Comparison of ENCODE assay signal across 7 cellular contexts in the genomic region with DNA sequence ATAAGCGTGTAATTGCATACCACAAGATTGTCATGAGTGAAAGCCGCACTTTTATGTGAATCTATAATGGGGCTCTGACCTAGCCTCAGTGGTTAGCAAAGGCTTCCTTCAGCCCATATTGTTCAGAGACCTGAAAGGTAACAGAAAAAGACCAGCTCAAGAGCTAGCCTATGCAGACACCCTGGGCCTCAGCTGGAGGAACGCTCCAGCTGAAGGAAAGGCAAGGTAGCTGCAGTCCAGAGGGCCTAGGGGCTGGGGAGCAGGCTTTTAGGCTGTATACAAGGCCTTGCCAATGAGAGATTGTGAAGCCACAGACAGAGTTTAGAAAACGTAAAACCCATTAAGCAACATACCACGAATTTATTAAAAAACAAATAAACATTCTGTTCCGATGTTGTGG.
"Had no signal": no experiment of that assay in that cellular context is flagged by ENCODE, and none has a peak within 500 bp of the region (broad histone marks: within the 10 kb centered on the region; RNA-seq: fewer than 3 reads in every experiment).

No MANE protein-coding gene starts in this region.

- H3K27ac ChIP-seq: GM23248, HL-60 had no signal

- H2AFZ ChIP-seq: GM23248 had no signal

- ATAC-seq: HepG2 had no signal

- H3K4me1 Mint-ChIP-seq: H9, IgD-negative memory B cell had no signal

- H3K27me3 Mint-ChIP-seq: IgD-negative memory B cell had no signal

- H3K9ac ChIP-seq: GM23248 had no signal

- H3K36me3 Mint-ChIP-seq: IgD-negative memory B cell had no signal

- DNase-seq: GM23248, H9, HCEC 1CT, KBM-7 had no signal

- H3K9me3 Mint-ChIP-seq: H9, IgD-negative memory B cell had no signal

- H3K4me3 ChIP-seq: GM23248 had no signal

- H3K4me3 Mint-ChIP-seq: H9, IgD-negative memory B cell had no signal

- H3K27ac Mint-ChIP-seq: H9, IgD-negative memory B cell had no signal
